1 cellular context compared by ENCODE assay signal in the genomic region with DNA sequence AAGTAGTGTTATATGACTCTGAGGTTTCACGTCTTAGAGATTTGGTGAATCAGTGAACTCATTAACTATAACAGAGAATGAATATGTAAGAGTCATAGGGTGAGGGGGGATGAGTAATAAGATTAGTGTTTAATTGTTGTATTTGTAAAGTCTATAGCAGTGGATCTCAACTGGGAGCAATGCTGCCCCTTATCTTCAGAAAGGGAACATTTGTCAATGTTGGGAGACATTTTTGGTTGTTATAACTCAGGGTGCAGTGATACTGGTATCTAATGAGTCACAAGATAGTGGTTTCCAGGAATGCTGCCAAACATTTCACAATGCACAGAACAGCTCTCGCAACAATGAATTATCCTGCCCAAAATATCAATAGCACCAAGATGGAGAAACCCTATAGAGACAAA.
TF ChIP-seq lines count a peak whose summit lies in the region.

No MANE protein-coding gene starts in this region.

TF ChIP-seq in GM23338, 12 proteins besides CTCF, POLR2A, EP300 and RAD21 (continued from another document):
- TF ChIP-seq, protein P1, sequence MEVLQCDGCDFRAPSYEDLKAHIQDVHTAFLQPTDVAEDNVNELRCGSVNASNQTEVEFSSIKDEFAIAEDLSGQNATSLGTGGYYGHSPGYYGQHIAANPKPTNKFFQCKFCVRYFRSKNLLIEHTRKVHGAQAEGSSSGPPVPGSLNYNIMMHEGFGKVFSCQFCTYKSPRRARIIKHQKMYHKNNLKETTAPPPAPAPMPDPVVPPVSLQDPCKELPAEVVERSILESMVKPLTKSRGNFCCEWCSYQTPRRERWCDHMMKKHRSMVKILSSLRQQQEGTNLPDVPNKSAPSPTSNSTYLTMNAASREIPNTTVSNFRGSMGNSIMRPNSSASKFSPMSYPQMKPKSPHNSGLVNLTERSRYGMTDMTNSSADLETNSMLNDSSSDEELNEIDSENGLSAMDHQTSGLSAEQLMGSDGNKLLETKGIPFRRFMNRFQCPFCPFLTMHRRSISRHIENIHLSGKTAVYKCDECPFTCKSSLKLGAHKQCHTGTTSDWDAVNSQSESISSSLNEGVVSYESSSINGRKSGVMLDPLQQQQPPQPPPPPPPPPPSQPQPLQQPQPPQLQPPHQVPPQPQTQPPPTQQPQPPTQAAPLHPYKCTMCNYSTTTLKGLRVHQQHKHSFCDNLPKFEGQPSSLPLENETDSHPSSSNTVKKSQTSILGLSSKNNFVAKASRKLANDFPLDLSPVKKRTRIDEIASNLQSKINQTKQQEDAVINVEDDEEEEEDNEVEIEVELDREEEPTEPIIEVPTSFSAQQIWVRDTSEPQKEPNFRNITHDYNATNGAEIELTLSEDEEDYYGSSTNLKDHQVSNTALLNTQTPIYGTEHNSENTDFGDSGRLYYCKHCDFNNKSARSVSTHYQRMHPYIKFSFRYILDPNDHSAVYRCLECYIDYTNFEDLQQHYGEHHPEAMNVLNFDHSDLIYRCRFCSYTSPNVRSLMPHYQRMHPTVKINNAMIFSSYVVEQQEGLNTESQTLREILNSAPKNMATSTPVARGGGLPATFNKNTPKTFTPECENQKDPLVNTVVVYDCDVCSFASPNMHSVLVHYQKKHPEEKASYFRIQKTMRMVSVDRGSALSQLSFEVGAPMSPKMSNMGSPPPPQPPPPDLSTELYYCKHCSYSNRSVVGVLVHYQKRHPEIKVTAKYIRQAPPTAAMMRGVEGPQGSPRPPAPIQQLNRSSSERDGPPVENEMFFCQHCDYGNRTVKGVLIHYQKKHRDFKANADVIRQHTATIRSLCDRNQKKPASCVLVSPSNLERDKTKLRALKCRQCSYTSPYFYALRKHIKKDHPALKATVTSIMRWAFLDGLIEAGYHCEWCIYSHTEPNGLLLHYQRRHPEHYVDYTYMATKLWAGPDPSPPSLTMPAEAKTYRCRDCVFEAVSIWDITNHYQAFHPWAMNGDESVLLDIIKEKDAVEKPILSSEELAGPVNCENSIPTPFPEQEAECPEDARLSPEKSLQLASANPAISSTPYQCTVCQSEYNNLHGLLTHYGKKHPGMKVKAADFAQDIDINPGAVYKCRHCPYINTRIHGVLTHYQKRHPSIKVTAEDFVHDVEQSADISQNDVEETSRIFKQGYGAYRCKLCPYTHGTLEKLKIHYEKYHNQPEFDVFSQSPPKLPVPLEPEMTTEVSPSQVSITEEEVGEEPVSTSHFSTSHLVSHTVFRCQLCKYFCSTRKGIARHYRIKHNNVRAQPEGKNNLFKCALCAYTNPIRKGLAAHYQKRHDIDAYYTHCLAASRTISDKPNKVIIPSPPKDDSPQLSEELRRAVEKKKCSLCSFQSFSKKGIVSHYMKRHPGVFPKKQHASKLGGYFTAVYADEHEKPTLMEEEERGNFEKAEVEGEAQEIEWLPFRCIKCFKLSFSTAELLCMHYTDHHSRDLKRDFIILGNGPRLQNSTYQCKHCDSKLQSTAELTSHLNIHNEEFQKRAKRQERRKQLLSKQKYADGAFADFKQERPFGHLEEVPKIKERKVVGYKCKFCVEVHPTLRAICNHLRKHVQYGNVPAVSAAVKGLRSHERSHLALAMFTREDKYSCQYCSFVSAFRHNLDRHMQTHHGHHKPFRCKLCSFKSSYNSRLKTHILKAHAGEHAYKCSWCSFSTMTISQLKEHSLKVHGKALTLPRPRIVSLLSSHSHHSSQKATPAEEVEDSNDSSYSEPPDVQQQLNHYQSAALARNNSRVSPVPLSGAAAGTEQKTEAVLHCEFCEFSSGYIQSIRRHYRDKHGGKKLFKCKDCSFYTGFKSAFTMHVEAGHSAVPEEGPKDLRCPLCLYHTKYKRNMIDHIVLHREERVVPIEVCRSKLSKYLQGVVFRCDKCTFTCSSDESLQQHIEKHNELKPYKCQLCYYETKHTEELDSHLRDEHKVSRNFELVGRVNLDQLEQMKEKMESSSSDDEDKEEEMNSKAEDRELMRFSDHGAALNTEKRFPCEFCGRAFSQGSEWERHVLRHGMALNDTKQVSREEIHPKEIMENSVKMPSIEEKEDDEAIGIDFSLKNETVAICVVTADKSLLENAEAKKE (CRISPR knock-in tag; IDR thresholded peaks at IDR 0.05): no peak
- no peak for TF ChIP-seq ZNF114 (CRISPR knock-in tag; IDR thresholded peaks at IDR 0.05)
- TF ChIP-seq POLR2AphosphoS5 (IDR thresholded peaks at IDR 0.05; ENCODE audit: low read depth): no peak
- TF ChIP-seq, protein P2, sequence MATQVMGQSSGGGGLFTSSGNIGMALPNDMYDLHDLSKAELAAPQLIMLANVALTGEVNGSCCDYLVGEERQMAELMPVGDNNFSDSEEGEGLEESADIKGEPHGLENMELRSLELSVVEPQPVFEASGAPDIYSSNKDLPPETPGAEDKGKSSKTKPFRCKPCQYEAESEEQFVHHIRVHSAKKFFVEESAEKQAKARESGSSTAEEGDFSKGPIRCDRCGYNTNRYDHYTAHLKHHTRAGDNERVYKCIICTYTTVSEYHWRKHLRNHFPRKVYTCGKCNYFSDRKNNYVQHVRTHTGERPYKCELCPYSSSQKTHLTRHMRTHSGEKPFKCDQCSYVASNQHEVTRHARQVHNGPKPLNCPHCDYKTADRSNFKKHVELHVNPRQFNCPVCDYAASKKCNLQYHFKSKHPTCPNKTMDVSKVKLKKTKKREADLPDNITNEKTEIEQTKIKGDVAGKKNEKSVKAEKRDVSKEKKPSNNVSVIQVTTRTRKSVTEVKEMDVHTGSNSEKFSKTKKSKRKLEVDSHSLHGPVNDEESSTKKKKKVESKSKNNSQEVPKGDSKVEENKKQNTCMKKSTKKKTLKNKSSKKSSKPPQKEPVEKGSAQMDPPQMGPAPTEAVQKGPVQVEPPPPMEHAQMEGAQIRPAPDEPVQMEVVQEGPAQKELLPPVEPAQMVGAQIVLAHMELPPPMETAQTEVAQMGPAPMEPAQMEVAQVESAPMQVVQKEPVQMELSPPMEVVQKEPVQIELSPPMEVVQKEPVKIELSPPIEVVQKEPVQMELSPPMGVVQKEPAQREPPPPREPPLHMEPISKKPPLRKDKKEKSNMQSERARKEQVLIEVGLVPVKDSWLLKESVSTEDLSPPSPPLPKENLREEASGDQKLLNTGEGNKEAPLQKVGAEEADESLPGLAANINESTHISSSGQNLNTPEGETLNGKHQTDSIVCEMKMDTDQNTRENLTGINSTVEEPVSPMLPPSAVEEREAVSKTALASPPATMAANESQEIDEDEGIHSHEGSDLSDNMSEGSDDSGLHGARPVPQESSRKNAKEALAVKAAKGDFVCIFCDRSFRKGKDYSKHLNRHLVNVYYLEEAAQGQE (IDR thresholded peaks at IDR 0.05; ENCODE audit: unreplicated experiment): no peak
- TF ChIP-seq STAT1 (IDR thresholded peaks at IDR 0.05; ENCODE audit: unreplicated experiment): no peak
- no peak for TF ChIP-seq ZNF331 (CRISPR knock-in tag; IDR thresholded peaks at IDR 0.05; ENCODE audit: low read depth)
